1 cellular context compared by ENCODE assay signal in the genomic region with DNA sequence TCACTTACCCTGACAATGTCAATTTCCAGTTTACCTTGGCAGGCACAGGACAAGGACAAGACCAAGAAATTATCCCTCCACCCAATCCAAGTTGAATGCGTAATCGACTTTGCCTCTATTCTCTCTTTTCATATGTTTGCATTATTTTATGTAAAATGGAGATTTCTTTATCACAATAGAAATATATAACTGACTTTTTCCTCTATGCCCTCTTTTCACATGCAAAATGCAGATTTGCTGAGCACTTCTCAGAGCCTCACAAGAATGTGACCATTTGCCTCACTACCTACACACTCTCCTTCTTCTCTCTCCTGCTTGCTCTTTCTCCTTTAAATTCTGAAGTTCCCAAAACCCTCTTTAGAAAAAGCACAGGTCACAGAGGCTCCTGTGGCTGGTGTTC.
TF ChIP-seq lines count a peak whose summit lies in the region.

No MANE protein-coding gene starts in this region.

TF ChIP-seq in H1, 55 proteins besides CTCF, POLR2A, EP300 and RAD21:
- TF ChIP-seq POU5F1 (IDR thresholded peaks at IDR 0.05; ENCODE audit: low read depth, low read length) (no peak), CTBP2 (IDR thresholded peaks at IDR 0.05; ENCODE audit: borderline replicate concordance, insufficient read depth, insufficient read length, low read length) (no peak), MAX (IDR thresholded peaks at IDR 0.05) (no peak), SAP30 (IDR thresholded peaks at IDR 0.05; ENCODE audit: insufficient read depth, insufficient replicate concordance, low read length) (no peak), CHD7 (IDR thresholded peaks at IDR 0.05; ENCODE audit: insufficient replicate concordance, low read length) (no peak), EZH2 (IDR thresholded peaks at IDR 0.05; ENCODE audit: low read depth, low read length, severe bottlenecking) (no peak), CEBPB (IDR thresholded peaks at IDR 0.05; ENCODE audit: low read depth, low read length) (no peak), ZNF274 (IDR thresholded peaks at IDR 0.05; ENCODE audit: borderline replicate concordance, extremely low read depth, low read length) (no peak)
- TF ChIP-seq, protein P1, sequence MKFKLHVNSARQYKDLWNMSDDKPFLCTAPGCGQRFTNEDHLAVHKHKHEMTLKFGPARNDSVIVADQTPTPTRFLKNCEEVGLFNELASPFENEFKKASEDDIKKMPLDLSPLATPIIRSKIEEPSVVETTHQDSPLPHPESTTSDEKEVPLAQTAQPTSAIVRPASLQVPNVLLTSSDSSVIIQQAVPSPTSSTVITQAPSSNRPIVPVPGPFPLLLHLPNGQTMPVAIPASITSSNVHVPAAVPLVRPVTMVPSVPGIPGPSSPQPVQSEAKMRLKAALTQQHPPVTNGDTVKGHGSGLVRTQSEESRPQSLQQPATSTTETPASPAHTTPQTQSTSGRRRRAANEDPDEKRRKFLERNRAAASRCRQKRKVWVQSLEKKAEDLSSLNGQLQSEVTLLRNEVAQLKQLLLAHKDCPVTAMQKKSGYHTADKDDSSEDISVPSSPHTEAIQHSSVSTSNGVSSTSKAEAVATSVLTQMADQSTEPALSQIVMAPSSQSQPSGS (IDR thresholded peaks at IDR 0.05; ENCODE audit: low read length) = no peak
TF ChIP-seq in H1: peak in this region for 0.
